8 cellular contexts compared by ENCODE assay signal in genomic region chr3:196431193-196432136, GRCh38.
DNase-seq lines count a peak whose midpoint lies in the region; ATAC-seq lines count a peak whose summit lies in the region.

No MANE protein-coding gene starts in this region.

- DNase-seq in DMS 273 treated with DMSO at 0.1 percent for 48 hours (lab: John Stamatoyannopoulos, UW): peak; percentile 61
- peak; percentile 28 for DNase-seq in HPDE6-E6E7 (ENCODE audit: extremely low spot score)
- DNase-seq in SIG-M5 treated with dmso at 0.1 percent for 504 hours (lab: John Stamatoyannopoulos, UW; ENCODE audit: unreplicated experiment): peak; percentile 67
- peak; percentile 67 for DNase-seq in astrocyte of the hippocampus (ENCODE audit: low read depth, low spot score)
- peak; percentile 31 to 42 for DNase-seq in hippocampal formation (lab: John Stamatoyannopoulos, UW)
- peak; percentile 86 for DNase-seq in retina
- no peak for DNase-seq in OCI-M2 (lab: John Stamatoyannopoulos, UW; ENCODE audit: unreplicated experiment)

- peak; percentile 26 for ATAC-seq in GM21367 (IDR thresholded peaks at IDR 0.05; ENCODE audit: unreplicated experiment)
